Comparison of ENCODE assay signal across 8 cellular contexts in genomic region chr14:54440454-54440853, GRCh38. TPM values are rescaled to one million over a fixed set of nuclear protein-coding genes. Genes with fewer than 3 reads are reported as not detected.
DNase-seq lines count a peak whose midpoint lies in the region; ATAC-seq and TF ChIP-seq lines count a peak whose summit lies in the region.

No MANE protein-coding gene starts in this region.

- BruUV-seq in PC-9 (replicated peaks; lab: Mats Ljungman, UMichigan) = no TSS peak

- no peaks in the 10 kb centered on the region for H3K9me2 ChIP-seq in PC-9 (ENCODE audit: insufficient read depth)

- intact Hi-C loops in PC-9 (cut with micrococcal nuclease; ENCODE audit: unreplicated experiment) = loop anchor here (2.0 to 10.0 kb wide), 2 partner anchors 48 to 334 kb away; partner anchors contain the start of gene GMFB

- peaks cover 6% of the 10 kb centered on the region for H3K36me3 Mint-ChIP-seq in osteocyte (ENCODE audit: unreplicated experiment)

- ATAC-seq in HG03565 (IDR thresholded peaks at IDR 0.05; ENCODE audit: unreplicated experiment) = no peak

- peak overlapping the region; percentile 89 for H3K4me3 Mint-ChIP-seq in osteocyte (ENCODE audit: unreplicated experiment)

- POLR2A ChIA-PET in PC-9 (lab: Charles Lee; ENCODE audit: unreplicated experiment) = interaction anchor here (0.7 kb wide), 1 partner anchor 720 kb away, joined by 4 read pairs; no protein-coding TSS in a partner anchor

- CTCF ChIA-PET in PC-9 (lab: Charles Lee) = no interaction called here

- H3K27ac Mint-ChIP-seq in osteocyte (ENCODE audit: unreplicated experiment) = peak overlapping the region; percentile 94

- peak overlapping the region; percentile 72 for H3K4me3 ChIP-seq in PC-9
- peak overlapping the region; percentile 84 for H3K4me3 ChIP-seq in epithelial cell of proximal tubule (ENCODE audit: low read depth, low read length)

- H3K79me2 ChIP-seq in PC-9 (ENCODE audit: low read depth) = peaks cover 53% of the 10 kb centered on the region

- H3K9me3 ChIP-seq in ES-I3 (ENCODE audit: control insufficient read depth, insufficient read depth, low read length) (no peaks in the 10 kb centered on the region), PC-9 (ENCODE audit: insufficient read depth, low read depth) (no peaks in the 10 kb centered on the region)

- H4K20me1 ChIP-seq in PC-9 (ENCODE audit: insufficient read depth) = peaks cover 11% of the 10 kb centered on the region

- H3K9ac ChIP-seq in ES-I3 (ENCODE audit: low read depth, low read length) = peak overlapping the region; percentile 86

- TF ChIP-seq CTCF in PC-9 (conservative IDR thresholded peaks at IDR 0.05) (no peak), epithelial cell of proximal tubule (conservative IDR thresholded peaks at IDR 0.05; ENCODE audit: low read depth, low read length) (no peak), osteocyte (IDR thresholded peaks at IDR 0.05) (no peak)

- H3K9me3 Mint-ChIP-seq in osteocyte (ENCODE audit: unreplicated experiment) = no peaks in the 10 kb centered on the region

- H3K36me3 ChIP-seq in ES-I3 (ENCODE audit: insufficient read depth, low read length) = no peaks in the 10 kb centered on the region
- H3K36me3 ChIP-seq in PC-9 (ENCODE audit: low read depth) = peaks cover 13% of the 10 kb centered on the region; the same call in 1 of the 2 replicates

- H3K27me3 ChIP-seq in PC-9 (ENCODE audit: insufficient read depth, low read depth) = no peaks in the 10 kb centered on the region

- H3K4me1 ChIP-seq in ES-I3 (ENCODE audit: insufficient read depth, low read length) (peaks cover 20% of the 10 kb centered on the region), PC-9 (replicated peaks; ENCODE audit: insufficient read depth) (peaks cover 32% of the 10 kb centered on the region)

- H3K4me1 Mint-ChIP-seq in osteocyte (ENCODE audit: unreplicated experiment) = peaks cover 44% of the 10 kb centered on the region

- peak overlapping the region; percentile 73 for H3K27ac ChIP-seq in PC-9

- H3K27me3 Mint-ChIP-seq in osteocyte (ENCODE audit: unreplicated experiment) = peaks cover 3% of the 10 kb centered on the region

- DNase-seq in PC-9 (no peak), epithelial cell of proximal tubule (ENCODE audit: low read depth) (no peak), osteocyte (ENCODE audit: extremely low spot score, unreplicated experiment) (no peak), NCI-H1436 treated with DMSO at 0.1 percent for 48 hours (lab: John Stamatoyannopoulos, UW) (no peak), NCI-H510A treated with DMSO at 0.1 percent for 48 hours (lab: John Stamatoyannopoulos, UW) (no peak), 8988T (no peak)

- H3F3A ChIP-seq in PC-9 (ENCODE audit: insufficient read depth, low read depth) = peaks cover 16% of the 10 kb centered on the region; the same call in 1 of the 2 replicates

- peak overlapping the region; percentile 75 for H2AFZ ChIP-seq in PC-9

- H3K4me2 ChIP-seq in PC-9 = peak overlapping the region; percentile 85

RNA-seq across cellular contexts. Expression of gene CNIH1, which starts 0.7 kb away (rescaled TPM):
- total RNA-seq in PC-9 (2021) = 70.6 and 114 TPM in 2 replicates
- 131 and 241 TPM in 2 replicates for total RNA-seq in epithelial cell of proximal tubule
- 127 and 130 TPM in 2 replicates for total RNA-seq in osteocyte

RNA-seq across cellular contexts. Expression of gene CDKN3, which starts 43.6 kb away (rescaled TPM):
- total RNA-seq in PC-9 (2021) (61.1 and 105 TPM in 2 replicates), epithelial cell of proximal tubule (64.5 and 81.4 TPM in 2 replicates), osteocyte (8.5 and 10.6 TPM in 2 replicates)

RNA-seq across cellular contexts. Expression of gene GMFB, which starts 48.3 kb away (rescaled TPM):
- total RNA-seq in PC-9 (2021) (32.2 and 35.5 TPM in 2 replicates), epithelial cell of proximal tubule (55.7 and 93.1 TPM in 2 replicates), osteocyte (49.8 and 54.4 TPM in 2 replicates)
